ENCODE assay signal across 1 cellular context in the genomic region with DNA sequence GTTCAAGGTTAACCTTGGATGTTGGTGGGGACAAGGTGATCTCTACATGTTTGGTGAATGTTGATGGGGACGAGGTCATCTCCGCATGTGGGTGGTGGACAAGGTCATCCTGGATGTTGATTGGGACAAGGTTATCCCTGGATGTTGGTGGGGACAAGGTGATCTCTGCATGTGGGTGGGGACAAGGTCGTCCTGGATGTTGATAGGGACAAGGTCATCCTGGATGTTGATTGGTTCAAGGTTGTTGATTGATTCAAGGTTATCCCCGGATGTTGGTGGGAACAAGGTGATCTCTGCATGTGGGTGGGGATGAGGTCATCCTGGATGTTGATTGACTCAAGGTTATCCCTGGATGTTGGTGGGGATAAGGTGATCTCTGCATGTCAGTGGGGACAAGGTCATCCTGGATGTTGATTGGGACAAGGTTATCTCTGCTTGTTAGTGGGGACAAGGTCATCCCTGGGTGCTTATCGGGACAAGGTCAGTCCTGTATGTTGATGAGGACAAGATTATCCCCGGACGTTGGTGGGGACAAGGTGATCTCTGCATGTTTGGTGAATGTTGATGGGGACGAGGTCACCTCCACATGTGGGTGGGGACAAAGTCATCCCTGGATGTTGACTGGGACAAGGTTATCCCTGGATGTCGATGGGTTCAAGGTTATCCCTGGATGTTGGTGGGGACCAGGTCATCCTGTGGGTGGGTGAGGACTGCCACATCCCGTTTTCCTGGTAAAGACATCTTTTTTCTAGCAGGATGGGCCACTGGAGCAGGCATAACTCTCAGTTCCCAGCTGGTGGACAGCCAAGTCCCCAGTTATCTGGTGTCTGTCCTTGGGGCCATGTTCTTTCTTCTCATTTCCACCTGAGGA.
TF ChIP-seq lines count a peak whose summit lies in the region.

No MANE protein-coding gene starts in this region.

TF ChIP-seq in WTC11, 78 proteins besides CTCF, POLR2A, EP300 and RAD21 (continued from another document):
- no peak for TF ChIP-seq ZNF121 (CRISPR knock-in tag; IDR thresholded peaks at IDR 0.05)
- TF ChIP-seq, protein P1, sequence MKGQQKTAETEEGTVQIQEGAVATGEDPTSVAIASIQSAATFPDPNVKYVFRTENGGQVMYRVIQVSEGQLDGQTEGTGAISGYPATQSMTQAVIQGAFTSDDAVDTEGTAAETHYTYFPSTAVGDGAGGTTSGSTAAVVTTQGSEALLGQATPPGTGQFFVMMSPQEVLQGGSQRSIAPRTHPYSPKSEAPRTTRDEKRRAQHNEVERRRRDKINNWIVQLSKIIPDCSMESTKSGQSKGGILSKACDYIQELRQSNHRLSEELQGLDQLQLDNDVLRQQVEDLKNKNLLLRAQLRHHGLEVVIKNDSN (CRISPR knock-in tag; IDR thresholded peaks at IDR 0.05), result no peak
- TF ChIP-seq, protein P2, sequence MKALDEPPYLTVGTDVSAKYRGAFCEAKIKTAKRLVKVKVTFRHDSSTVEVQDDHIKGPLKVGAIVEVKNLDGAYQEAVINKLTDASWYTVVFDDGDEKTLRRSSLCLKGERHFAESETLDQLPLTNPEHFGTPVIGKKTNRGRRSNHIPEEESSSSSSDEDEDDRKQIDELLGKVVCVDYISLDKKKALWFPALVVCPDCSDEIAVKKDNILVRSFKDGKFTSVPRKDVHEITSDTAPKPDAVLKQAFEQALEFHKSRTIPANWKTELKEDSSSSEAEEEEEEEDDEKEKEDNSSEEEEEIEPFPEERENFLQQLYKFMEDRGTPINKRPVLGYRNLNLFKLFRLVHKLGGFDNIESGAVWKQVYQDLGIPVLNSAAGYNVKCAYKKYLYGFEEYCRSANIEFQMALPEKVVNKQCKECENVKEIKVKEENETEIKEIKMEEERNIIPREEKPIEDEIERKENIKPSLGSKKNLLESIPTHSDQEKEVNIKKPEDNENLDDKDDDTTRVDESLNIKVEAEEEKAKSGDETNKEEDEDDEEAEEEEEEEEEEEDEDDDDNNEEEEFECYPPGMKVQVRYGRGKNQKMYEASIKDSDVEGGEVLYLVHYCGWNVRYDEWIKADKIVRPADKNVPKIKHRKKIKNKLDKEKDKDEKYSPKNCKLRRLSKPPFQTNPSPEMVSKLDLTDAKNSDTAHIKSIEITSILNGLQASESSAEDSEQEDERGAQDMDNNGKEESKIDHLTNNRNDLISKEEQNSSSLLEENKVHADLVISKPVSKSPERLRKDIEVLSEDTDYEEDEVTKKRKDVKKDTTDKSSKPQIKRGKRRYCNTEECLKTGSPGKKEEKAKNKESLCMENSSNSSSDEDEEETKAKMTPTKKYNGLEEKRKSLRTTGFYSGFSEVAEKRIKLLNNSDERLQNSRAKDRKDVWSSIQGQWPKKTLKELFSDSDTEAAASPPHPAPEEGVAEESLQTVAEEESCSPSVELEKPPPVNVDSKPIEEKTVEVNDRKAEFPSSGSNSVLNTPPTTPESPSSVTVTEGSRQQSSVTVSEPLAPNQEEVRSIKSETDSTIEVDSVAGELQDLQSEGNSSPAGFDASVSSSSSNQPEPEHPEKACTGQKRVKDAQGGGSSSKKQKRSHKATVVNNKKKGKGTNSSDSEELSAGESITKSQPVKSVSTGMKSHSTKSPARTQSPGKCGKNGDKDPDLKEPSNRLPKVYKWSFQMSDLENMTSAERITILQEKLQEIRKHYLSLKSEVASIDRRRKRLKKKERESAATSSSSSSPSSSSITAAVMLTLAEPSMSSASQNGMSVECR (CRISPR knock-in tag; IDR thresholded peaks at IDR 0.05; ENCODE audit: borderline replicate concordance), result no peak
TF ChIP-seq in WTC11: peak in this region for 0.
